In the genomic region with DNA sequence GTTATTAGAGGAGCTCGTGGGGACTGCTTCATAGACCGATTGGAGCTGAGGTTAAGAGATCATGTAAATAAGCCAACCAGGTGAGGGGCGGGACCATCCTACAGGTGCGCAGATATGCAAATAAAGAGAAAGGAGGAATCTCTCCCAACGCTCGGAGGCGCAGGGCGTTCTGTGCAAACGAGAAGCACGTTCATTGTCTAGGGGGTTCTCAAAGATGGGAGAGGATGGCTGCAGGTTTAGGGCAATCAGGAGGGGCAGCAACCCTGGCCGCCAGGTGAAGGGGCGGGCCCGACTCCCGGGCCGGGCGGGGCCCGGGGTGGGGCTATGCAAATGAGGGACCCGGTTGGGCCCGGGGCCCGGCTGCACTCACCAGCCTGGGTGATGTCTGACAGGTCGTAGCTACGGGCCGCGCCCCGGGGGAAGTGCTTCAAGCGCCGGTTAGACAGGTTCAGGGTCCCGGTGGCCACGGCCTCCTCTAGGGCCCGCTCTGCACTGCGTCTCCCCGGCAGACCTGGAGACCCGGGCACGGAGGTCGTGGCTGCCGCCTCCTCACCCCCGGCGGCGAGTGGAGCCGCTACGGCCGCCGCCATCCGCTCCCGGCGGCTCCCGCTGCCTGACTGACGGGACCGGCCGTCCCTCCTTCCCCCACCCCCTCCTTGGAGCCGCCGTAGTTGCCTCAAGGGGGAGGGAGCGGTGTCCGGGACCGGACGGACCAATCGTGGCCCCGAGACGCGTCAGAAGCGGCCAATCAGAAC, we compare ENCODE assay signal across 2 cellular contexts.
TF ChIP-seq lines count a peak whose summit lies in the region.

LRCH4 (minus strand) TSS at position 619 of the 755 bp plus-strand sequence; CDS start at position 590, 29 bp downstream.

TF ChIP-seq in WTC11, 78 proteins besides CTCF, POLR2A, EP300 and RAD21 (continued from another document and continues in another):
- TF ChIP-seq FOXP1 (CRISPR knock-in tag; IDR thresholded peaks at IDR 0.05; ENCODE audit: borderline replicate concordance) (peak; percentile 87), MYBL2 (CRISPR knock-in tag; IDR thresholded peaks at IDR 0.05) (peak; percentile 96), ZNF416 (CRISPR knock-in tag; IDR thresholded peaks at IDR 0.05) (peak; percentile 87; the same call in 1 of the 2 replicates), PRRX2 (CRISPR knock-in tag; IDR thresholded peaks at IDR 0.05) (0 out of 2 replicates have a peak, but pooled peaks have one; percentile 40), ZNF232 (CRISPR knock-in tag; IDR thresholded peaks at IDR 0.05) (0 out of 2 replicates have a peak, but pooled peaks have one; percentile 18), AFF4 (CRISPR knock-in tag; IDR thresholded peaks at IDR 0.05; ENCODE audit: borderline replicate concordance) (no peak), GABPB1 (CRISPR knock-in tag; IDR thresholded peaks at IDR 0.05) (peak; percentile 73; the same call in 1 of the 2 replicates), E2F1 (CRISPR knock-in tag; IDR thresholded peaks at IDR 0.05) (0 out of 2 replicates have a peak, but pooled peaks have one; percentile 35), ESRRA (CRISPR knock-in tag; IDR thresholded peaks at IDR 0.05; ENCODE audit: borderline replicate concordance) (peak; percentile 63; the same call in 1 of the 2 replicates), CREM (CRISPR knock-in tag; IDR thresholded peaks at IDR 0.05) (peak; percentile 73; the same call in 1 of the 2 replicates)
- TF ChIP-seq, protein P1, sequence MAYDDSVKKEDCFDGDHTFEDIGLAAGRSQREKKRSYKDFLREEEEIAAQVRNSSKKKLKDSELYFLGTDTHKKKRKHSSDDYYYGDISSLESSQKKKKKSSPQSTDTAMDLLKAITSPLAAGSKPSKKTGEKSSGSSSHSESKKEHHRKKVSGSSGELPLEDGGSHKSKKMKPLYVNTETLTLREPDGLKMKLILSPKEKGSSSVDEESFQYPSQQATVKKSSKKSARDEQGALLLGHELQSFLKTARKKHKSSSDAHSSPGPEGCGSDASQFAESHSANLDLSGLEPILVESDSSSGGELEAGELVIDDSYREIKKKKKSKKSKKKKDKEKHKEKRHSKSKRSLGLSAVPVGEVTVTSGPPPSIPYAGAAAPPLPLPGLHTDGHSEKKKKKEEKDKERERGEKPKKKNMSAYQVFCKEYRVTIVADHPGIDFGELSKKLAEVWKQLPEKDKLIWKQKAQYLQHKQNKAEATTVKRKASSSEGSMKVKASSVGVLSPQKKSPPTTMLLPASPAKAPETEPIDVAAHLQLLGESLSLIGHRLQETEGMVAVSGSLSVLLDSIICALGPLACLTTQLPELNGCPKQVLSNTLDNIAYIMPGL (CRISPR knock-in tag; IDR thresholded peaks at IDR 0.05): peak; percentile 82; the same call in 1 of the 2 replicates

TF ChIP-seq in liver, 16 proteins besides CTCF, POLR2A, EP300 and RAD21 (continued from another document):
- TF ChIP-seq REST (IDR thresholded peaks at IDR 0.05) (peak; percentile 72), HNF4A (conservative IDR thresholded peaks at IDR 0.05) (peak in 1 of 2 donors; percentile 7), JUND (IDR thresholded peaks at IDR 0.05) (peak in 1 of 2 donors; percentile 43), HNF4G (IDR thresholded peaks at IDR 0.05) (no peak), FOXA2 (IDR thresholded peaks at IDR 0.05) (peak; percentile 30), SP1 (IDR thresholded peaks at IDR 0.05) (no peak), NR2F2 (IDR thresholded peaks at IDR 0.05) (peak; percentile 22), YY1 (IDR thresholded peaks at IDR 0.05) (peak; percentile 84)
- TF ChIP-seq, protein P2, sequence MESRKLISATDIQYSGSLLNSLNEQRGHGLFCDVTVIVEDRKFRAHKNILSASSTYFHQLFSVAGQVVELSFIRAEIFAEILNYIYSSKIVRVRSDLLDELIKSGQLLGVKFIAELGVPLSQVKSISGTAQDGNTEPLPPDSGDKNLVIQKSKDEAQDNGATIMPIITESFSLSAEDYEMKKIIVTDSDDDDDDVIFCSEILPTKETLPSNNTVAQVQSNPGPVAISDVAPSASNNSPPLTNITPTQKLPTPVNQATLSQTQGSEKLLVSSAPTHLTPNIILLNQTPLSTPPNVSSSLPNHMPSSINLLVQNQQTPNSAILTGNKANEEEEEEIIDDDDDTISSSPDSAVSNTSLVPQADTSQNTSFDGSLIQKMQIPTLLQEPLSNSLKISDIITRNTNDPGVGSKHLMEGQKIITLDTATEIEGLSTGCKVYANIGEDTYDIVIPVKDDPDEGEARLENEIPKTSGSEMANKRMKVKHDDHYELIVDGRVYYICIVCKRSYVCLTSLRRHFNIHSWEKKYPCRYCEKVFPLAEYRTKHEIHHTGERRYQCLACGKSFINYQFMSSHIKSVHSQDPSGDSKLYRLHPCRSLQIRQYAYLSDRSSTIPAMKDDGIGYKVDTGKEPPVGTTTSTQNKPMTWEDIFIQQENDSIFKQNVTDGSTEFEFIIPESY (IDR thresholded peaks at IDR 0.05): no peak
- TF ChIP-seq, protein P3, sequence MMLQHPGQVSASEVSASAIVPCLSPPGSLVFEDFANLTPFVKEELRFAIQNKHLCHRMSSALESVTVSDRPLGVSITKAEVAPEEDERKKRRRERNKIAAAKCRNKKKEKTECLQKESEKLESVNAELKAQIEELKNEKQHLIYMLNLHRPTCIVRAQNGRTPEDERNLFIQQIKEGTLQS (IDR thresholded peaks at IDR 0.05): no peak
